Comparison of ENCODE assay signal across 17 cellular contexts in genomic region chr9:125472562-125472925, GRCh38.
DNase-seq lines count a peak whose midpoint lies in the region; ATAC-seq and TF ChIP-seq lines count a peak whose summit lies in the region.
"Had no signal": no experiment of that assay in that cellular context is flagged by ENCODE, and none has a peak within 500 bp of the region (broad histone marks: within the 10 kb centered on the region; RNA-seq: fewer than 3 reads in every experiment).

No MANE protein-coding gene starts in this region.

- DNase-seq in amniotic epithelial cell (ENCODE audit: low read depth) = peak; percentile 66
- no peak for DNase-seq in lower lobe of right lung
- DNase-seq in stomach = no peak
- no peak for DNase-seq in activated CD4-positive, alpha-beta T cell treated with anti-CD3 and anti-CD28 coated beads, Interleukin-2, amount 50 U/mL, for 1 hour
- DNase-seq in gastrocnemius medialis = no peak
- no peak for DNase-seq in stimulated activated CD4-positive, alpha-beta T cell treated with anti-CD3 and anti-CD28 coated beads, Interleukin-2, amount 100 ng/mL, for 24 hours
- DNase-seq: activated CD4-positive, alpha-beta T cell treated with anti-CD3 and anti-CD28 coated beads for 1 hour; activated CD8-positive, alpha-beta T cell treated with anti-CD3 and anti-CD28 coated beads, Interleukin-2, amount 10 ng/mL, durations not matched to agents 7 days and 5 days; activated effector memory CD4-positive, alpha-beta T cell treated with Interleukin-2 at 50 U/mL for 16 hours; activated naive CD8-positive, alpha-beta T cell treated with anti-CD3 and anti-CD28 coated beads for 36 hours; NCI-H2029 treated with DMSO at 0.1 percent for 48 hours; stimulated activated naive CD8-positive, alpha-beta T cell treated with anti-CD3 and anti-CD28 coated beads, Interleukin-15, amount 100 ng/mL, for 72 hours had no signal

- no peak overlapping the region; the same call in 1 of the 2 replicates for H3K27ac ChIP-seq in HEK293 (ENCODE audit: extremely low read depth, low read depth, low read length)
- peak overlapping the region; percentile 38 for H3K27ac ChIP-seq in lower lobe of right lung
- H3K27ac ChIP-seq in stomach = peak overlapping the region in 4 of 5 donors; percentile 35 to 78 (median 70)
- no peak overlapping the region for H3K27ac ChIP-seq in gastrocnemius medialis
- H3K27ac ChIP-seq: KMS-11, neutrophil had no signal

- no peak for TF ChIP-seq EP300 in stomach (IDR thresholded peaks at IDR 0.05)

- CTCF ChIA-PET in HEK293 (lab: Yijun Ruan, JAX) = interaction anchor here (0.6 to 1.2 kb wide), 3 partner anchors 54 to 65 kb away, joined by 3 to 4 read pairs (median 3); no protein-coding TSS in a partner anchor

- H3K36me3 ChIP-seq in HEK293 (ENCODE audit: control insufficient read depth in 2 of 2, insufficient read depth in 1 of 2, low read length in 2 of 2) = no peaks in the 10 kb centered on the region
- peaks cover 19% of the 10 kb centered on the region for H3K36me3 ChIP-seq in lower lobe of right lung
- H3K36me3 ChIP-seq in stomach = peaks cover 0 to 19% (median 9%) of the 10 kb centered on the region in 4 donors
- no peaks in the 10 kb centered on the region for H3K36me3 ChIP-seq in gastrocnemius medialis

- intact Hi-C loops in lower lobe of right lung (cut with DNase I) (no loop called here), stomach (cut with DNase I; ENCODE audit: low total_unique reads) (no loop called here), gastrocnemius medialis (cut with DNase I; ENCODE audit: low total_unique reads) (no loop called here)

- H3K27me3 ChIP-seq in lower lobe of right lung (ENCODE audit: low read depth) = no peaks in the 10 kb centered on the region
- H3K27me3 ChIP-seq in stomach = no peaks in the 10 kb centered on the region
- no peaks in the 10 kb centered on the region for H3K27me3 ChIP-seq in gastrocnemius medialis
- H3K27me3 ChIP-seq: neutrophil, tibial nerve had no signal

- WGBS in stomach, 5 donors = 41 to 59% (median 53%) methylated on average over 4 of the region's 4 CpGs

- TF ChIP-seq POLR2A in stomach (IDR thresholded peaks at IDR 0.05) = no peak
- TF ChIP-seq POLR2A in gastrocnemius medialis (IDR thresholded peaks at IDR 0.05) = no peak

- TF ChIP-seq CTCF in HEK293 (tag by site-specific recombination; IDR thresholded peaks at IDR 0.05) (no peak), lower lobe of right lung (IDR thresholded peaks at IDR 0.05) (no peak), stomach (IDR thresholded peaks at IDR 0.05) (no peak), gastrocnemius medialis (IDR thresholded peaks at IDR 0.05 in 4 of 5, conservative IDR thresholded peaks at IDR 0.05 in 1 of 5) (no peak)

- H3K9me3 ChIP-seq in HEK293 (ENCODE audit: control insufficient read depth, insufficient read depth, low read depth, low read length) (no peaks in the 10 kb centered on the region), lower lobe of right lung (no peaks in the 10 kb centered on the region), stomach (no peaks in the 10 kb centered on the region), gastrocnemius medialis (no peaks in the 10 kb centered on the region)
- H3K9me3 ChIP-seq: neutrophil, prostate gland, tibial nerve had no signal

- in situ Hi-C loops in gastrocnemius medialis (cut with MboI; ENCODE audit: low sequenced_read_pairs in 4 of 4) = no loop called here

- H3K4me1 ChIP-seq in HEK293 (ENCODE audit: control insufficient read depth, insufficient read depth, low read length) (peaks cover 10% of the 10 kb centered on the region), lower lobe of right lung (peaks cover 46% of the 10 kb centered on the region), stomach (peaks cover 13 to 77% (median 44%) of the 10 kb centered on the region in 4 donors), gastrocnemius medialis (no peaks in the 10 kb centered on the region)

- POLR2A ChIA-PET in HEK293 (lab: Yijun Ruan, JAX) = interaction anchor here (0.5 kb wide), 1 partner anchor 207 kb away, joined by 7 read pairs; no protein-coding TSS in a partner anchor

- no peak overlapping the region for H3K4me3 ChIP-seq in HEK293 (ENCODE audit: low read depth, low read length)
- no peak overlapping the region for H3K4me3 ChIP-seq in lower lobe of right lung
- no peak overlapping the region for H3K4me3 ChIP-seq in stomach
- H3K4me3 ChIP-seq in gastrocnemius medialis = no peak overlapping the region
- H3K4me3 ChIP-seq: prostate gland, tibial nerve had no signal

- ATAC-seq in lower lobe of right lung = no peak
- no peak for ATAC-seq in gastrocnemius medialis
- ATAC-seq: activated CD8-positive, alpha-beta T cell treated with anti-CD3 and anti-CD28 coated beads, Interleukin-2, amount 10 ng/mL, durations not matched to agents 7 days and 5 days; stimulated activated naive CD8-positive, alpha-beta T cell treated with anti-CD3 and anti-CD28 coated beads, Interleukin-15, amount 100 ng/mL, for 72 hours had no signal

TF ChIP-seq in HEK293, 187 proteins besides CTCF, POLR2A, EP300 and RAD21:
- TF ChIP-seq PRDM6 (tag by site-specific recombination; IDR thresholded peaks at IDR 0.05) (peak; percentile 64; the same call in 1 of the 2 replicates), ZSCAN5A (tag by site-specific recombination; IDR thresholded peaks at IDR 0.05) (no peak)
TF ChIP-seq in HEK293: peak in this region for 1.

Comparison
In these comparisons a context has a peak if more than half of its experiments do, and no peak if none do; other contexts are left out.
1. H3K27ac ChIP-seq: peak in lower lobe of right lung (single experiment) and stomach (4 of 5); none in HEK293 (single experiment) and gastrocnemius medialis (0 of 4).